In the genomic region with DNA sequence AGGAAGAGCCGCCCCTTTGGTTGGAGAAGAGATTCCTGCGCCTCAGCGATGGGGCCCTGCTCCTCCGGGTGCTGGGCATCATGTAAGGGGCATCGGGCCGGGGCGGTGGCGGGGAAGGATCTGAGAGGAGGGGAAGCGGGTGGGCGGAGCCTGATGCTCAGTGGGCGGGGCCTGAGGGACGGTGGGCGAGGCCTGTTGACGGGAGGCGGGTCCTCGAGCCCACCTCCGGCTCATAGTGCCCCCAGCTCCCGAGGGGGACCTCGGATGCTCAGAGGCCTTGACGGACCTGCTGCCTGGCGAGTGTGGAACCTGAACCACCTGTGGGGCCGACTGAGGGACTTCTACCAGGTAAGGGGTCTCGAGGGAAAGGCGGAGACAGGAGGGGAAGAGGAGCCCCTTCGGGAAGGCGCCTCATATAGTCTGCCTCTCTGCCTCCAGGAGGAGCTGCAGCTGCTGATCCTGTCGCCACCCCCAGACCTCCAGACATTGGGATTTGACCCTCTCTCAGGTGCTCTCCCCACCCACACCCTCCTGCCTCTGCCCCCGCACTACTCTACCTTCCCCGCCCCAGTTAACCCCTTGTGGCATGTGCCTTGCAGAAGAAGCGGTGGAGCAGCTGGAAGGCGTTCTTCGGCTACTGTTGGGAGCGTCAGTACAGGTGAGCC, we compare ENCODE assay signal across 8 cellular contexts. TPM values are rescaled to one million over a fixed set of nuclear protein-coding genes. Genes with fewer than 3 reads are reported as not detected.
A peak's percentile ranks its signal among the peaks of the same experiment; 100 is the strongest.
DNase-seq lines count a peak whose midpoint lies in the region; ATAC-seq and TF ChIP-seq lines count a peak whose summit lies in the region.

No MANE protein-coding gene starts in this region.

- no peaks in the 10 kb centered on the region for H3K9me3 ChIP-seq in CD8-positive, alpha-beta memory T cell (ENCODE audit: low read length)

- CTCF ChIA-PET in CD8-positive, alpha-beta memory T cell (lab: Charles Lee), result interaction anchor here (0.6 to 6.7 kb wide), 7 partner anchors 9 to 136 kb away, joined by 3 to 42 read pairs (median 10); a partner anchor contains a TSS
- CTCF ChIA-PET in activated B cell treated with CpG ODN at 0.5 μM for 24 hours (lab: Charles Lee), result interaction anchor here (0.8 to 9.2 kb wide), 7 partner anchors 9 to 37 kb away, joined by 3 to 69 read pairs (median 4); a partner anchor contains a TSS

- ATAC-seq in HG02885 (IDR thresholded peaks at IDR 0.05; ENCODE audit: poor library complexity, unreplicated experiment) (peak; percentile 43), activated B cell treated with CpG ODN at 0.5 μM for 24 hours (ENCODE audit: low read depth) (peak; percentile 68), GM18858 (IDR thresholded peaks at IDR 0.05; ENCODE audit: unreplicated experiment) (no peak), HG02610 (IDR thresholded peaks at IDR 0.05; ENCODE audit: unreplicated experiment) (no peak), HG03378 (IDR thresholded peaks at IDR 0.05; ENCODE audit: unreplicated experiment) (no peak)

- peaks cover 0 to 2% of the 10 kb centered on the region in 2 donors for H3K27me3 Mint-ChIP-seq in CD8-positive, alpha-beta memory T cell
- no peaks in the 10 kb centered on the region for H3K27me3 Mint-ChIP-seq in activated B cell treated with CpG ODN at 0.5 μM for 24 hours
- no peaks in the 10 kb centered on the region for H3K27me3 Mint-ChIP-seq in dendritic cell treated with granulocyte-macrophage colony-stimulating factor and Interleukin-4, amounts not matched to agents 40 ng/mL and 50 ng/mL, for 4 days

- peaks cover 32% of the 10 kb centered on the region for H3K4me1 ChIP-seq in CD8-positive, alpha-beta memory T cell (ENCODE audit: insufficient read depth, low read length)

- no peaks in the 10 kb centered on the region for H3K9me3 Mint-ChIP-seq in CD8-positive, alpha-beta memory T cell
- H3K9me3 Mint-ChIP-seq in activated B cell treated with CpG ODN at 0.5 μM for 24 hours, result no peaks in the 10 kb centered on the region
- H3K9me3 Mint-ChIP-seq in dendritic cell treated with granulocyte-macrophage colony-stimulating factor and Interleukin-4, amounts not matched to agents 40 ng/mL and 50 ng/mL, for 4 days, result no peaks in the 10 kb centered on the region

- H3K27ac Mint-ChIP-seq in CD8-positive, alpha-beta memory T cell, result peak overlapping the region; percentile 92 to 99 (median 96)
- peak overlapping the region; percentile 94 for H3K27ac Mint-ChIP-seq in activated B cell treated with CpG ODN at 0.5 μM for 24 hours
- peak overlapping the region; percentile 93 for H3K27ac Mint-ChIP-seq in dendritic cell treated with granulocyte-macrophage colony-stimulating factor and Interleukin-4, amounts not matched to agents 40 ng/mL and 50 ng/mL, for 4 days

- intact Hi-C loops in activated B cell treated with CpG ODN at 0.5 μM for 24 hours (cut with micrococcal nuclease), result loop anchor here (1.0 to 2.0 kb wide), 6 partner anchors 14 to 100 kb away; a partner anchor contains a TSS
- intact Hi-C loops in dendritic cell treated with granulocyte-macrophage colony-stimulating factor and Interleukin-4, amounts not matched to agents 40 ng/mL and 50 ng/mL, for 4 days (cut with micrococcal nuclease), result loop anchor here (5.0 kb wide), 1 partner anchor 34 kb away; a partner anchor contains a TSS
- intact Hi-C loops in posterior vena cava (cut with DNase I), result no loop called here

- H3K36me3 Mint-ChIP-seq in CD8-positive, alpha-beta memory T cell, result peaks cover 0 to 45% (median 7%) of the 10 kb centered on the region in 3 donors
- H3K36me3 Mint-ChIP-seq in activated B cell treated with CpG ODN at 0.5 μM for 24 hours (ENCODE audit: low read depth), result peaks cover 41% of the 10 kb centered on the region
- H3K36me3 Mint-ChIP-seq in dendritic cell treated with granulocyte-macrophage colony-stimulating factor and Interleukin-4, amounts not matched to agents 40 ng/mL and 50 ng/mL, for 4 days (ENCODE audit: low read depth), result peaks cover 46% of the 10 kb centered on the region

- TF ChIP-seq CTCF in activated B cell treated with CpG ODN at 0.5 μM for 24 hours (IDR thresholded peaks at IDR 0.05), result no peak

- H3K27ac ChIP-seq in CD8-positive, alpha-beta memory T cell (ENCODE audit: low read depth, low read length), result peak overlapping the region; percentile 67

- peaks cover 34 to 62% (median 37%) of the 10 kb centered on the region in 3 donors for H3K4me1 Mint-ChIP-seq in CD8-positive, alpha-beta memory T cell
- H3K4me1 Mint-ChIP-seq in activated B cell treated with CpG ODN at 0.5 μM for 24 hours, result peaks cover 62% of the 10 kb centered on the region
- H3K4me1 Mint-ChIP-seq in dendritic cell treated with granulocyte-macrophage colony-stimulating factor and Interleukin-4, amounts not matched to agents 40 ng/mL and 50 ng/mL, for 4 days (ENCODE audit: low read depth), result peaks cover 69% of the 10 kb centered on the region

- DNase-seq in CD8-positive, alpha-beta memory T cell, result peak; percentile 67 to 85 (median 76)
- DNase-seq in activated B cell treated with CpG ODN at 0.5 μM for 24 hours, result peak; percentile 85
- DNase-seq in posterior vena cava (ENCODE audit: low spot score), result peak; percentile 87

- H3K4me3 Mint-ChIP-seq in CD8-positive, alpha-beta memory T cell, result peak overlapping the region; percentile 80 to 95 (median 88)
- peak overlapping the region; percentile 90 for H3K4me3 Mint-ChIP-seq in activated B cell treated with CpG ODN at 0.5 μM for 24 hours
- peak overlapping the region; percentile 80 for H3K4me3 Mint-ChIP-seq in dendritic cell treated with granulocyte-macrophage colony-stimulating factor and Interleukin-4, amounts not matched to agents 40 ng/mL and 50 ng/mL, for 4 days

- POLR2A ChIA-PET in CD8-positive, alpha-beta memory T cell (lab: Charles Lee), result interaction anchor here (2.1 to 2.6 kb wide), 2 partner anchors 23 kb away, joined by 16 to 28 read pairs; a partner anchor contains a TSS
- POLR2A ChIA-PET in activated B cell treated with CpG ODN at 0.5 μM for 24 hours (lab: Charles Lee), result interaction anchor here (0.6 to 5.3 kb wide), 14 partner anchors 9 to 511 kb away, joined by 3 to 94 read pairs (median 7); a partner anchor contains a TSS

- no peaks in the 10 kb centered on the region for H3K27me3 ChIP-seq in CD8-positive, alpha-beta memory T cell (ENCODE audit: insufficient read depth, low read length, poor library complexity, severe bottlenecking)

- peaks cover 7% of the 10 kb centered on the region for H3K36me3 ChIP-seq in CD8-positive, alpha-beta memory T cell (ENCODE audit: insufficient read depth, low read length)

- H3K4me3 ChIP-seq in CD8-positive, alpha-beta memory T cell (ENCODE audit: low read length), result peak overlapping the region; percentile 46

RNA-seq across cellular contexts. Expression of a gene that starts 0.8 kb away (rescaled TPM):
- 100 to 1,000 TPM; 101 to 105 TPM for total RNA-seq in CD8-positive, alpha-beta memory T cell
- polyA plus RNA-seq in CD8-positive, alpha-beta memory T cell, result 45.6 TPM
- total RNA-seq in activated B cell treated with CpG ODN at 0.5 μM for 24 hours (180 and 201 TPM in 2 replicates), posterior vena cava (1 to 10 TPM; 7.0 to 9.5 TPM)

RNA-seq across cellular contexts. Expression of a gene that starts 18.2 kb away (rescaled TPM):
- total RNA-seq in CD8-positive, alpha-beta memory T cell, result 10 to 100 TPM; 38.0 to 39.0 TPM
- 15.9 TPM for polyA plus RNA-seq in CD8-positive, alpha-beta memory T cell
- total RNA-seq in activated B cell treated with CpG ODN at 0.5 μM for 24 hours (18.0 and 22.6 TPM in 2 replicates), posterior vena cava (10 to 100 TPM; 29.2 to 33.5 TPM)

RNA-seq across cellular contexts. Expression of a gene that starts 22.9 kb away (rescaled TPM):
- total RNA-seq in CD8-positive, alpha-beta memory T cell, result 100 to 1,000 TPM; 114 to 126 TPM
- 170 TPM for polyA plus RNA-seq in CD8-positive, alpha-beta memory T cell
- total RNA-seq in activated B cell treated with CpG ODN at 0.5 μM for 24 hours (73.6 and 85.8 TPM in 2 replicates), posterior vena cava (10 to 100 TPM; 82.7 to 98.6 TPM)

RNA-seq across cellular contexts. Expression of a gene that starts 23.4 kb away (rescaled TPM):
- total RNA-seq in CD8-positive, alpha-beta memory T cell, result 100 to 1,000 TPM; 327 to 332 TPM
- 467 TPM for polyA plus RNA-seq in CD8-positive, alpha-beta memory T cell
- total RNA-seq in activated B cell treated with CpG ODN at 0.5 μM for 24 hours (156 and 175 TPM in 2 replicates), posterior vena cava (100 to 1,000 TPM; 107 to 119 TPM)

RNA-seq across cellular contexts. Expression of a gene that starts 35.5 kb away (rescaled TPM):
- total RNA-seq in CD8-positive, alpha-beta memory T cell, result 10 to 100 TPM; 52.2 to 54.3 TPM
- 11.9 TPM for polyA plus RNA-seq in CD8-positive, alpha-beta memory T cell
- total RNA-seq in activated B cell treated with CpG ODN at 0.5 μM for 24 hours, result 44.8 and 48.3 TPM in 2 replicates
- 10 to 100 TPM; 33.5 to 41.2 TPM for total RNA-seq in posterior vena cava

Comparison
In these comparisons a context has a peak if more than half of its experiments do, and no peak if none do; other contexts are left out.
1. ATAC-seq: peak in HG02885 (single experiment) and activated B cell treated with CpG ODN at 0.5 μM for 24 hours (single experiment); none in GM18858 (single experiment), HG02610 (single experiment) and HG03378 (single experiment).
2. RNA of a gene that starts 0.8 kb away (total RNA-seq): 180 to 201 TPM in activated B cell treated with CpG ODN at 0.5 μM for 24 hours and 101 to 105 TPM in CD8-positive, alpha-beta memory T cell; 7.0 to 9.5 TPM in posterior vena cava; every median in the first group is over 4 times any median in the second.
3. intact Hi-C loops: an anchor here in activated B cell treated with CpG ODN at 0.5 μM for 24 hours (1.0 to 2.0 kb wide) and dendritic cell treated with granulocyte-macrophage colony-stimulating factor and Interleukin-4, amounts not matched to agents 40 ng/mL and 50 ng/mL, for 4 days (5.0 kb wide); none called in posterior vena cava.
4. Peak in every context shown above with its lines, with median percentiles within 50 percentile points of each other: DNase-seq, H3K27ac Mint-ChIP-seq and H3K4me3 Mint-ChIP-seq.